In genomic region chr20:5919634-5920544, GRCh38 we compare ENCODE assay signal across 9 cellular contexts. TPM values are rescaled to one million over a fixed set of nuclear protein-coding genes. Genes with fewer than 3 reads are reported as not detected.
DNase-seq lines count a peak whose midpoint lies in the region; ATAC-seq, FAIRE-seq and TF ChIP-seq lines count a peak whose summit lies in the region.
"Had no signal": no experiment of that assay in that cellular context is flagged by ENCODE, and none has a peak within 500 bp of the region (broad histone marks: within the 10 kb centered on the region; RNA-seq: fewer than 3 reads in every experiment).

No MANE protein-coding gene starts in this region.

- no peaks in the 10 kb centered on the region for H3K36me3 ChIP-seq in kidney (ENCODE audit: control insufficient read depth in 1 of 2, insufficient read depth in 2 of 2, low read length in 2 of 2)

- ATAC-seq in central memory CD8-positive, alpha-beta T cell (replicated peaks; ENCODE audit: extremely low read depth, poor library complexity, severe bottlenecking), result peak; percentile 68
- ATAC-seq in HG03135 (IDR thresholded peaks at IDR 0.05; ENCODE audit: unreplicated experiment), result no peak

- peaks cover 14% of the 10 kb centered on the region for H3K4me1 Mint-ChIP-seq in activated naive CD4-positive, alpha-beta T cell treated with anti-CD3 and anti-CD28 coated beads for 36 hours (ENCODE audit: low read depth)
- H3K4me1 Mint-ChIP-seq in central memory CD8-positive, alpha-beta T cell, result peaks cover 20% of the 10 kb centered on the region

- no peaks in the 10 kb centered on the region for H3K9me3 ChIP-seq in kidney (ENCODE audit: control insufficient read depth in 1 of 2, low read length in 2 of 2)

- H3K4me3 ChIP-seq in kidney (ENCODE audit: low read length in 2 of 2), result no peak overlapping the region

- no peak overlapping the region for H3K27ac ChIP-seq in kidney (ENCODE audit: low read depth in 2 of 2, low read length in 2 of 2)

- H3K27ac Mint-ChIP-seq in activated naive CD4-positive, alpha-beta T cell treated with anti-CD3 and anti-CD28 coated beads for 36 hours, result no peak overlapping the region
- H3K27ac Mint-ChIP-seq in central memory CD8-positive, alpha-beta T cell (ENCODE audit: low read depth), result no peak overlapping the region

- intact Hi-C loops in activated naive CD4-positive, alpha-beta T cell treated with anti-CD3 and anti-CD28 coated beads for 36 hours (cut with micrococcal nuclease), result loop anchor here (2.0 to 5.0 kb wide), 2 partner anchors 63 to 78 kb away; no protein-coding TSS in a partner anchor
- intact Hi-C loops in kidney (cut with DNase I), result no loop called here

- DNase-seq in activated naive CD4-positive, alpha-beta T cell treated with anti-CD3 and anti-CD28 coated beads for 36 hours, result peak; percentile 12
- no peak for DNase-seq in activated naive CD4-positive, alpha-beta T cell treated with anti-CD3 and anti-CD28 coated beads, Interleukin-2, amount 50 U/mL, for 16 hours
- DNase-seq in NCI-H226 (peak; percentile 45), renal cortical epithelial cell (ENCODE audit: low read depth) (peak; percentile 32), NCI-H1694 (lab: John Stamatoyannopoulos, UW) (no peak), kidney (no peak)
- no peak for DNase-seq in central memory CD8-positive, alpha-beta T cell (ENCODE audit: low spot score in 2 of 2)
- DNase-seq: NCI-H187 had no signal

- no peak for FAIRE-seq in kidney (lab: Jason Lieb, UNC)

- no peaks in the 10 kb centered on the region for H3K4me1 ChIP-seq in kidney (ENCODE audit: control insufficient read depth in 1 of 2, insufficient read depth in 1 of 2, low read depth in 1 of 2, low read length in 2 of 2)

- no peaks in the 10 kb centered on the region for H3K36me3 Mint-ChIP-seq in activated naive CD4-positive, alpha-beta T cell treated with anti-CD3 and anti-CD28 coated beads for 36 hours (ENCODE audit: low read depth)
- no peaks in the 10 kb centered on the region for H3K36me3 Mint-ChIP-seq in central memory CD8-positive, alpha-beta T cell (ENCODE audit: insufficient read depth)

- H3K4me3 Mint-ChIP-seq in activated naive CD4-positive, alpha-beta T cell treated with anti-CD3 and anti-CD28 coated beads for 36 hours, result no peak overlapping the region
- H3K4me3 Mint-ChIP-seq in central memory CD8-positive, alpha-beta T cell, result no peak overlapping the region

- H3K9me3 Mint-ChIP-seq in activated naive CD4-positive, alpha-beta T cell treated with anti-CD3 and anti-CD28 coated beads for 36 hours, result no peaks in the 10 kb centered on the region
- H3K9me3 Mint-ChIP-seq in central memory CD8-positive, alpha-beta T cell, result no peaks in the 10 kb centered on the region

- CTCF ChIA-PET in activated naive CD4-positive, alpha-beta T cell treated with anti-CD3 and anti-CD28 coated beads for 36 hours (lab: Charles Lee), result interaction anchor here (0.6 to 1.5 kb wide), 2 partner anchors 12 to 205 kb away, joined by 3 read pairs; no protein-coding TSS in a partner anchor

- H3K9ac ChIP-seq in kidney (ENCODE audit: low read length in 2 of 2), result no peak overlapping the region

- no peaks in the 10 kb centered on the region for H3K27me3 Mint-ChIP-seq in activated naive CD4-positive, alpha-beta T cell treated with anti-CD3 and anti-CD28 coated beads for 36 hours (ENCODE audit: low read depth)
- peaks cover 24% of the 10 kb centered on the region for H3K27me3 Mint-ChIP-seq in central memory CD8-positive, alpha-beta T cell

- no peak for TF ChIP-seq CTCF in kidney (IDR thresholded peaks at IDR 0.05; ENCODE audit: borderline replicate concordance, extremely low read depth, insufficient read depth)

RNA-seq across cellular contexts. Expression of gene CHGB, which starts 8.6 kb away (rescaled TPM):
- total RNA-seq in activated naive CD4-positive, alpha-beta T cell treated with anti-CD3 and anti-CD28 coated beads for 36 hours, result not detected
- total RNA-seq in renal cortical epithelial cell, result 0.17 and 1.6 TPM in 2 replicates
- 1.7 TPM for total RNA-seq in kidney
- 6.8 TPM for polyA plus RNA-seq in kidney (ENCODE audit: insufficient read depth, low read depth, low replicate concordance)

RNA-seq across cellular contexts. Expression of gene TRMT6, which starts 30.4 kb away (rescaled TPM):
- total RNA-seq in activated naive CD4-positive, alpha-beta T cell treated with anti-CD3 and anti-CD28 coated beads for 36 hours, result 10 to 100 TPM; 11.5 to 11.8 TPM
- total RNA-seq in renal cortical epithelial cell (15.1 and 18.8 TPM in 2 replicates), kidney (12.3 TPM)
- polyA plus RNA-seq in kidney (ENCODE audit: insufficient read depth, low read depth, low replicate concordance), result 9.1 TPM

RNA-seq across cellular contexts. Expression of gene MCM8, which starts 30.6 kb away (rescaled TPM):
- total RNA-seq in activated naive CD4-positive, alpha-beta T cell treated with anti-CD3 and anti-CD28 coated beads for 36 hours, result 10 to 100 TPM; 49.6 to 50.3 TPM
- total RNA-seq in renal cortical epithelial cell (10.4 and 10.9 TPM in 2 replicates), kidney (6.6 TPM)
- 1.9 TPM for polyA plus RNA-seq in kidney (ENCODE audit: insufficient read depth, low read depth, low replicate concordance)

Comparison
In these comparisons a context has a peak if more than half of its experiments do, and no peak if none do; other contexts are left out.
1. DNase-seq: peak in activated naive CD4-positive, alpha-beta T cell treated with anti-CD3 and anti-CD28 coated beads for 36 hours (single experiment), NCI-H226 (single experiment) and renal cortical epithelial cell (single experiment); none in activated naive CD4-positive, alpha-beta T cell treated with anti-CD3 and anti-CD28 coated beads, Interleukin-2, amount 50 U/mL, for 16 hours (single experiment), central memory CD8-positive, alpha-beta T cell (0 of 2), NCI-H1694 (single experiment) and kidney (single experiment).